Comparison of ENCODE assay signal across 1 cellular context in genomic region chr7:102464577-102465280, GRCh38.
A peak's percentile ranks its signal among the peaks of the same experiment; 100 is the strongest.
TF ChIP-seq lines count a peak whose summit lies in the region.

ALKBH4 (minus strand) TSS chr7:102464863; CDS start chr7:102464836, 27 bp downstream.
LRWD1 (plus strand) TSS chr7:102464984; CDS start chr7:102465081, 97 bp downstream.

TF ChIP-seq in HEK293, 187 proteins besides CTCF, POLR2A, EP300 and RAD21 (continued from another document):
- TF ChIP-seq PRDM6 (tag by site-specific recombination; IDR thresholded peaks at IDR 0.05) = no peak
- TF ChIP-seq ZFP37 (tag by site-specific recombination; IDR thresholded peaks at IDR 0.05) = no peak
- peak; percentile 48; the same call in 1 of the 2 replicates for TF ChIP-seq ZNF580 (tag by site-specific recombination; IDR thresholded peaks at IDR 0.05)
- TF ChIP-seq SALL2 (tag by site-specific recombination; IDR thresholded peaks at IDR 0.05; ENCODE audit: borderline replicate concordance) = no peak
- no peak for TF ChIP-seq ZNF214 (tag by site-specific recombination; IDR thresholded peaks at IDR 0.05; ENCODE audit: borderline replicate concordance)
- no peak for TF ChIP-seq KLF17 (tag by site-specific recombination; IDR thresholded peaks at IDR 0.05)
- TF ChIP-seq GLI2 (tag by site-specific recombination; IDR thresholded peaks at IDR 0.05; ENCODE audit: borderline replicate concordance, low read depth) = no peak
- TF ChIP-seq ZNF555 (tag by site-specific recombination; conservative IDR thresholded peaks at IDR 0.05) = no peak
- TF ChIP-seq ZNF571 (tag by site-specific recombination; IDR thresholded peaks at IDR 0.05) = no peak
- TF ChIP-seq ZNF138 (tag by site-specific recombination; IDR thresholded peaks at IDR 0.05; ENCODE audit: borderline replicate concordance) = no peak
- TF ChIP-seq KLF16 (tag by site-specific recombination; IDR thresholded peaks at IDR 0.05) = no peak
- TF ChIP-seq PRDM2 (tag by site-specific recombination; IDR thresholded peaks at IDR 0.05; ENCODE audit: borderline replicate concordance) = peak; percentile 80; the same call in 1 of the 2 replicates
- TF ChIP-seq ZNF184 (tag by site-specific recombination; IDR thresholded peaks at IDR 0.05) = no peak
- no peak for TF ChIP-seq SCRT2 (tag by site-specific recombination; IDR thresholded peaks at IDR 0.05)
- TF ChIP-seq ZNF521 (tag by site-specific recombination; IDR thresholded peaks at IDR 0.05) = no peak
- no peak for TF ChIP-seq ZNF311 (tag by site-specific recombination; IDR thresholded peaks at IDR 0.05; ENCODE audit: borderline replicate concordance)
- no peak for TF ChIP-seq ZNF175 (tag by site-specific recombination; IDR thresholded peaks at IDR 0.05)
- no peak for TF ChIP-seq ZNF513 (tag by site-specific recombination; IDR thresholded peaks at IDR 0.05)
- TF ChIP-seq MEIS1 (CRISPR knock-in tag; IDR thresholded peaks at IDR 0.05; ENCODE audit: borderline replicate concordance) = no peak
- TF ChIP-seq ZFHX2 (tag by site-specific recombination; conservative IDR thresholded peaks at IDR 0.05) = peak; percentile 91
- no peak for TF ChIP-seq REPIN1 (tag by site-specific recombination; IDR thresholded peaks at IDR 0.05; ENCODE audit: low read depth)
- TF ChIP-seq ZNF670 (tag by site-specific recombination; IDR thresholded peaks at IDR 0.05; ENCODE audit: low read depth) = no peak
- TF ChIP-seq ZNF416 (tag by site-specific recombination; IDR thresholded peaks at IDR 0.05) = no peak
- TF ChIP-seq ZNF280D (tag by site-specific recombination; IDR thresholded peaks at IDR 0.05) = no peak
- no peak for TF ChIP-seq PRDM4 (tag by site-specific recombination; IDR thresholded peaks at IDR 0.05)
